In genomic region chr13:97422118-97423054, GRCh38 we compare ENCODE assay signal across 28 cellular contexts. TPM values are rescaled to one million over a fixed set of nuclear protein-coding genes. Genes with fewer than 3 reads are reported as not detected.
DNase-seq lines count a peak whose midpoint lies in the region; ATAC-seq and TF ChIP-seq lines count a peak whose summit lies in the region.
"Had no signal": no experiment of that assay in that cellular context is flagged by ENCODE, and none has a peak within 500 bp of the region (broad histone marks: within the 10 kb centered on the region; RNA-seq: fewer than 3 reads in every experiment).

No MANE protein-coding gene starts in this region.

- no peaks in the 10 kb centered on the region for H3K4me1 Mint-ChIP-seq in natural killer cell treated with Interleukin-12 subunit alpha and Interleukin-12 subunit beta and Interleukin-15 and Interleukin-18, amount 100 ng/mL, for 72 hours (ENCODE audit: low read depth in 2 of 2)
- H3K4me1 Mint-ChIP-seq: naive B cell had no signal

- no peaks in the 10 kb centered on the region for H3K27me3 ChIP-seq in gastroesophageal sphincter
- H3K27me3 ChIP-seq: Peyer's patch, SJSA1 had no signal

- TF ChIP-seq CTCF in astrocyte of the spinal cord (IDR thresholded peaks at IDR 0.05; ENCODE audit: low read depth, low read length) (no peak), mucosa of descending colon (IDR thresholded peaks at IDR 0.05) (no peak), gastroesophageal sphincter (IDR thresholded peaks at IDR 0.05) (no peak)

- no peak overlapping the region for H3K4me3 Mint-ChIP-seq in natural killer cell treated with Interleukin-12 subunit alpha and Interleukin-12 subunit beta and Interleukin-15 and Interleukin-18, amount 100 ng/mL, for 72 hours
- H3K4me3 Mint-ChIP-seq: activated T-cell treated with anti-CD3 and anti-CD28 coated beads, Interleukin-2, amount 50 U/mL, for 4 hours; memory B cell; naive B cell; T-helper 1 cell treated with Interleukin-12 subunit alpha and Interleukin-12 subunit beta and Interleukin-4 antibody, amounts not matched to agents 30 μg/mL and 1 μg/mL, for 36 hours had no signal

- H3K4me1 ChIP-seq in mucosa of descending colon (ENCODE audit: low read depth) (no peaks in the 10 kb centered on the region), gastroesophageal sphincter (no peaks in the 10 kb centered on the region)
- H3K4me1 ChIP-seq: HAP-1, Peyer's patch, SJSA1 had no signal

- H3K27ac ChIP-seq in gastroesophageal sphincter = no peak overlapping the region
- H3K27ac ChIP-seq: HL-60, Peyer's patch, SJSA1 had no signal

- peaks cover 14 to 17% of the 10 kb centered on the region in 2 donors for H3K27me3 Mint-ChIP-seq in natural killer cell treated with Interleukin-12 subunit alpha and Interleukin-12 subunit beta and Interleukin-15 and Interleukin-18, amount 100 ng/mL, for 72 hours

- intact Hi-C loops in mucosa of descending colon (cut with DNase I, micrococcal nuclease) = no loop called here

- H3K27ac Mint-ChIP-seq in natural killer cell treated with Interleukin-12 subunit alpha and Interleukin-12 subunit beta and Interleukin-15 and Interleukin-18, amount 100 ng/mL, for 72 hours = no peak overlapping the region
- H3K27ac Mint-ChIP-seq: memory B cell; naive B cell; T-helper 1 cell treated with Interleukin-12 subunit alpha and Interleukin-12 subunit beta and Interleukin-4 antibody, amounts not matched to agents 30 μg/mL and 1 μg/mL, for 36 hours had no signal

- H3K36me3 ChIP-seq in mucosa of descending colon (ENCODE audit: low read depth) (no peaks in the 10 kb centered on the region), gastroesophageal sphincter (no peaks in the 10 kb centered on the region)
- H3K36me3 ChIP-seq: HAP-1, Peyer's patch, SJSA1 had no signal

- DNase-seq in EH (ENCODE audit: low read depth) (peak; percentile 18), MV-4-11 (lab: John Stamatoyannopoulos, UW) (peak; percentile 5), astrocyte of the spinal cord (ENCODE audit: low read depth, low spot score) (peak; percentile 52), mucosa of descending colon (peak in 1 of 3 donors; percentile 29), AG20443 (ENCODE audit: low spot score) (no peak)
- DNase-seq in stimulated activated CD4-positive, alpha-beta T cell treated with anti-CD3 and anti-CD28 coated beads, Interleukin-4, amount 100 ng/mL, for 1 hour = no peak
- no peak for DNase-seq in natural killer cell treated with Interleukin-12 subunit alpha and Interleukin-12 subunit beta and Interleukin-15 and Interleukin-18, amount 100 ng/mL, for 72 hours (ENCODE audit: low spot score)
- DNase-seq: activated CD4-positive, alpha-beta T cell treated with anti-CD3 and anti-CD28 coated beads for 4 hours; activated naive CD4-positive, alpha-beta T cell; activated T-cell treated with anti-CD3 and anti-CD28 coated beads, Interleukin-2, amount 50 U/mL, for 4 hours; C1 segment of cervical spinal cord; dermis blood vessel endothelial cell; naive B cell; NCI-H1105 treated with DMSO at 0.1 percent for 48 hours; NCI-H2029 treated with DMSO at 0.1 percent for 48 hours; NCI-H345; NCI-H748 treated with DMSO at 0.1 percent for 48 hours; nucleus accumbens; Peyer's patch; stimulated activated CD4-positive, alpha-beta T cell treated with anti-CD3 and anti-CD28 coated beads, Interleukin-2, amount 100 ng/mL, for 24 hours had no signal

- 73 to 75% methylated on average over 8 of the region's 8 CpGs for WGBS in gastroesophageal sphincter (ENCODE audit: low coverage in 1 of 2), 2 donors

- no peak for TF ChIP-seq EP300 in gastroesophageal sphincter (IDR thresholded peaks at IDR 0.05)

- in situ Hi-C loops in astrocyte of the spinal cord (cut with HindIII; ENCODE audit: low sequenced_read_pairs) = no loop called here

- H3K9me3 ChIP-seq in mucosa of descending colon (no peaks in the 10 kb centered on the region), gastroesophageal sphincter (no peaks in the 10 kb centered on the region)
- H3K9me3 ChIP-seq: HAP-1, Peyer's patch, SJSA1 had no signal

- TF ChIP-seq POLR2A in gastroesophageal sphincter (IDR thresholded peaks at IDR 0.05) = no peak

- H3K4me3 ChIP-seq in astrocyte of the spinal cord (ENCODE audit: low read depth, low read length) (no peak overlapping the region), mucosa of descending colon (no peak overlapping the region), gastroesophageal sphincter (no peak overlapping the region)
- H3K4me3 ChIP-seq: HAP-1, Peyer's patch, SJSA1, smooth muscle cell had no signal

- H3K9me3 Mint-ChIP-seq in natural killer cell treated with Interleukin-12 subunit alpha and Interleukin-12 subunit beta and Interleukin-15 and Interleukin-18, amount 100 ng/mL, for 72 hours = no peaks in the 10 kb centered on the region
- H3K9me3 Mint-ChIP-seq: activated T-cell treated with anti-CD3 and anti-CD28 coated beads, Interleukin-2, amount 50 U/mL, for 4 hours; memory B cell; T-helper 1 cell treated with Interleukin-12 subunit alpha and Interleukin-12 subunit beta and Interleukin-4 antibody, amounts not matched to agents 30 μg/mL and 1 μg/mL, for 36 hours had no signal

- ATAC-seq in mucosa of descending colon = peak; percentile 84
- no peak for ATAC-seq in natural killer cell treated with Interleukin-12 subunit alpha and Interleukin-12 subunit beta and Interleukin-15 and Interleukin-18, amount 100 ng/mL, for 72 hours
- no peak for ATAC-seq in gastroesophageal sphincter
- ATAC-seq: activated T-cell treated with anti-CD3 and anti-CD28 coated beads, Interleukin-2, amount 50 U/mL, for 4 hours; HepG2 had no signal

- H3K36me3 Mint-ChIP-seq in natural killer cell treated with Interleukin-12 subunit alpha and Interleukin-12 subunit beta and Interleukin-15 and Interleukin-18, amount 100 ng/mL, for 72 hours = no peaks in the 10 kb centered on the region
- H3K36me3 Mint-ChIP-seq: memory B cell, naive B cell had no signal

RNA-seq across cellular contexts. Expression of gene RAP2A, which starts 11.6 kb away (rescaled TPM):
- total RNA-seq in mucosa of descending colon = 10 to 100 TPM; 25.5 to 32.5 (median 29.8) TPM
- total RNA-seq in natural killer cell treated with Interleukin-12 subunit alpha and Interleukin-12 subunit beta and Interleukin-15 and Interleukin-18, amount 100 ng/mL, for 72 hours = 10 to 100 TPM; 22.1 to 34.6 TPM
- total RNA-seq in gastroesophageal sphincter = 10 to 100 TPM; 21.1 to 33.5 (median 26.6) TPM

Comparison
In these comparisons a context has a peak if more than half of its experiments do, and no peak if none do; other contexts are left out.
1. DNase-seq: peak in EH (single experiment), MV-4-11 (single experiment) and astrocyte of the spinal cord (single experiment); none in stimulated activated CD4-positive, alpha-beta T cell treated with anti-CD3 and anti-CD28 coated beads, Interleukin-4, amount 100 ng/mL, for 1 hour (single experiment), natural killer cell treated with Interleukin-12 subunit alpha and Interleukin-12 subunit beta and Interleukin-15 and Interleukin-18, amount 100 ng/mL, for 72 hours (single experiment) and AG20443 (single experiment).